In genomic region chr7:123548406-123548805, GRCh38 we compare ENCODE assay signal across 17 cellular contexts. TPM values are rescaled to one million over a fixed set of nuclear protein-coding genes. Genes with fewer than 3 reads are reported as not detected.
DNase-seq lines count a peak whose midpoint lies in the region; ATAC-seq and TF ChIP-seq lines count a peak whose summit lies in the region.
"Had no signal": no experiment of that assay in that cellular context is flagged by ENCODE, and none has a peak within 500 bp of the region (broad histone marks: within the 10 kb centered on the region; RNA-seq: fewer than 3 reads in every experiment).

No MANE protein-coding gene starts in this region.

- H3K9me3 ChIP-seq in CD4-positive, CD25-positive, alpha-beta regulatory T cell (ENCODE audit: control insufficient read depth in 2 of 2, low read length in 2 of 2) = no peaks in the 10 kb centered on the region
- no peaks in the 10 kb centered on the region for H3K9me3 ChIP-seq in thyroid gland

- intact Hi-C loops in thyroid gland (cut with DNase I) = no loop called here

- no peaks in the 10 kb centered on the region for H3K27me3 ChIP-seq in CD4-positive, CD25-positive, alpha-beta regulatory T cell (ENCODE audit: control insufficient read depth, insufficient read depth, low read length)
- no peaks in the 10 kb centered on the region for H3K27me3 ChIP-seq in thyroid gland

- no peak for DNase-seq in CD4-positive, CD25-positive, alpha-beta regulatory T cell
- DNase-seq in EL (peak; percentile 23), chondrocyte (ENCODE audit: low spot score) (no peak), GM19238 (ENCODE audit: insufficient read length, low spot score) (no peak), thyroid gland (no peak)
- DNase-seq: AML-193, Kasumi-1, NCI-H1105, NCI-H1694 treated with DMSO at 0.1 percent for 48 hours, NCI-H526 treated with DMSO at 0.1 percent for 48 hours, Right ventricle myocardium superior had no signal

- no peak overlapping the region for H3K4me3 ChIP-seq in CD4-positive, CD25-positive, alpha-beta regulatory T cell (ENCODE audit: low read depth, low read length)
- H3K4me3 ChIP-seq in thyroid gland (replicated peaks in 1 of 3) = no peak overlapping the region

- peak overlapping the region in 1 of 4 donors; percentile 16 for H3K4me3 Mint-ChIP-seq in CD4-positive, CD25-positive, alpha-beta regulatory T cell
- H3K4me3 Mint-ChIP-seq in activated T-helper 17 cell treated with anti-CD3 and anti-CD28 coated beads, Interleukin-2, amount 50 U/mL, for 72 hours = no peak overlapping the region
- H3K4me3 Mint-ChIP-seq in chondrocyte (ENCODE audit: unreplicated experiment) = no peak overlapping the region
- H3K4me3 Mint-ChIP-seq: CD14-positive monocyte had no signal

- H3K9me3 Mint-ChIP-seq in CD4-positive, CD25-positive, alpha-beta regulatory T cell = no peaks in the 10 kb centered on the region
- H3K9me3 Mint-ChIP-seq in activated T-helper 17 cell treated with anti-CD3 and anti-CD28 coated beads, Interleukin-2, amount 50 U/mL, for 72 hours = no peaks in the 10 kb centered on the region
- no peaks in the 10 kb centered on the region for H3K9me3 Mint-ChIP-seq in chondrocyte (ENCODE audit: low read depth)

- peak overlapping the region in 2 of 3 donors; percentile 11 to 82 for H3K27ac Mint-ChIP-seq in CD4-positive, CD25-positive, alpha-beta regulatory T cell
- H3K27ac Mint-ChIP-seq in activated T-helper 17 cell treated with anti-CD3 and anti-CD28 coated beads, Interleukin-2, amount 50 U/mL, for 72 hours = peak overlapping the region; percentile 2
- peak overlapping the region; percentile 66 for H3K27ac Mint-ChIP-seq in chondrocyte (ENCODE audit: unreplicated experiment)
- H3K27ac Mint-ChIP-seq: CD14-positive monocyte had no signal

- no peak overlapping the region for H3K27ac ChIP-seq in CD4-positive, CD25-positive, alpha-beta regulatory T cell (ENCODE audit: insufficient read depth, low read length, poor library complexity, severe bottlenecking)
- H3K27ac ChIP-seq in thyroid gland = no peak overlapping the region

- peaks cover 3% of the 10 kb centered on the region for H3K4me1 ChIP-seq in CD4-positive, CD25-positive, alpha-beta regulatory T cell (ENCODE audit: control insufficient read depth, insufficient read depth, low read length, poor library complexity, severe bottlenecking)
- H3K4me1 ChIP-seq in thyroid gland = no peaks in the 10 kb centered on the region

- no peak for TF ChIP-seq CTCF in chondrocyte (IDR thresholded peaks at IDR 0.05)
- TF ChIP-seq CTCF in thyroid gland (IDR thresholded peaks at IDR 0.05) = no peak

- no peak for ATAC-seq in CD4-positive, CD25-positive, alpha-beta regulatory T cell (ENCODE audit: low read depth in 2 of 2)
- no peak for ATAC-seq in activated T-helper 17 cell treated with anti-CD3 and anti-CD28 coated beads, Interleukin-2, amount 50 U/mL, for 72 hours (replicated peaks)
- ATAC-seq in GM21447 (IDR thresholded peaks at IDR 0.05; ENCODE audit: unreplicated experiment) (no peak), HG02884 (IDR thresholded peaks at IDR 0.05; ENCODE audit: unreplicated experiment) (no peak)
- ATAC-seq: HepG2 had no signal

- peaks cover 60% of the 10 kb centered on the region for H3K36me3 ChIP-seq in CD4-positive, CD25-positive, alpha-beta regulatory T cell (ENCODE audit: control insufficient read depth, insufficient read depth, low read length)
- H3K36me3 ChIP-seq in thyroid gland = peaks cover 0 to 11% of the 10 kb centered on the region in 2 donors

- 83 to 86% methylated on average over 1 of the region's 1 CpG for WGBS in thyroid gland, 2 donors

- peaks cover 34 to 49% (median 39%) of the 10 kb centered on the region in 4 donors for H3K4me1 Mint-ChIP-seq in CD4-positive, CD25-positive, alpha-beta regulatory T cell
- H3K4me1 Mint-ChIP-seq in activated T-helper 17 cell treated with anti-CD3 and anti-CD28 coated beads, Interleukin-2, amount 50 U/mL, for 72 hours = peaks cover 32% of the 10 kb centered on the region
- peaks cover 6% of the 10 kb centered on the region for H3K4me1 Mint-ChIP-seq in chondrocyte (ENCODE audit: low read depth)

- H3K36me3 Mint-ChIP-seq in CD4-positive, CD25-positive, alpha-beta regulatory T cell = peaks cover 46% of the 10 kb centered on the region
- peaks cover 81% of the 10 kb centered on the region for H3K36me3 Mint-ChIP-seq in activated T-helper 17 cell treated with anti-CD3 and anti-CD28 coated beads, Interleukin-2, amount 50 U/mL, for 72 hours (ENCODE audit: low read depth)
- H3K36me3 Mint-ChIP-seq in chondrocyte (ENCODE audit: low read depth) = peaks cover 11% of the 10 kb centered on the region

- H3K27me3 Mint-ChIP-seq in CD4-positive, CD25-positive, alpha-beta regulatory T cell = no peaks in the 10 kb centered on the region
- H3K27me3 Mint-ChIP-seq in activated T-helper 17 cell treated with anti-CD3 and anti-CD28 coated beads, Interleukin-2, amount 50 U/mL, for 72 hours = no peaks in the 10 kb centered on the region
- no peaks in the 10 kb centered on the region for H3K27me3 Mint-ChIP-seq in chondrocyte (ENCODE audit: low read depth)

- no peak for TF ChIP-seq POLR2A in thyroid gland (IDR thresholded peaks at IDR 0.05)

RNA-seq across cellular contexts. Expression of gene NDUFA5, which starts 9.2 kb away (rescaled TPM):
- total RNA-seq in CD4-positive, CD25-positive, alpha-beta regulatory T cell = 50.3 TPM
- 10 to 100 TPM; 72.8 to 89.0 (median 80.6) TPM for polyA plus RNA-seq in CD4-positive, CD25-positive, alpha-beta regulatory T cell
- 10 to 100 TPM; 50.5 to 54.0 TPM for total RNA-seq in activated T-helper 17 cell treated with anti-CD3 and anti-CD28 coated beads, Interleukin-2, amount 50 U/mL, for 72 hours
- 46.4 to 78.1 TPM (median 52.3 TPM) in 3 replicates for total RNA-seq in chondrocyte
- 100 to 1,000 TPM; 107 to 129 (median 124) TPM for total RNA-seq in thyroid gland

RNA-seq across cellular contexts. Expression of gene IQUB, which starts 14.0 kb away (rescaled TPM):
- total RNA-seq in CD4-positive, CD25-positive, alpha-beta regulatory T cell = not detected
- polyA plus RNA-seq in CD4-positive, CD25-positive, alpha-beta regulatory T cell = under 1 TPM in 1 of 4 donors, not detected in 3; 0.15 TPM
- total RNA-seq in activated T-helper 17 cell treated with anti-CD3 and anti-CD28 coated beads, Interleukin-2, amount 50 U/mL, for 72 hours = under 1 TPM in 1 of 2 donors, not detected in 1; 0.16 TPM
- total RNA-seq in chondrocyte (0.36 to 1.2 TPM (median 0.37 TPM) in 3 replicates), thyroid gland (10 to 100 TPM in 3 of 4 donors, 1 to 10 TPM in 1; 5.4 to 11.7 (median 11.5) TPM)
- polyA plus RNA-seq: CD14-positive monocyte, HepG2 had no signal

RNA-seq across cellular contexts. Expression of gene ASB15, which starts 53.2 kb away (rescaled TPM):
- total RNA-seq in CD4-positive, CD25-positive, alpha-beta regulatory T cell = not detected
- under 1 TPM in 1 of 4 donors, not detected in 3; 0.14 TPM for polyA plus RNA-seq in CD4-positive, CD25-positive, alpha-beta regulatory T cell
- not detected for total RNA-seq in activated T-helper 17 cell treated with anti-CD3 and anti-CD28 coated beads, Interleukin-2, amount 50 U/mL, for 72 hours
- total RNA-seq in chondrocyte = not detected in 3 replicates
- total RNA-seq in thyroid gland = not detected
- total RNA-seq: H1, HepG2 had no signal
- polyA plus RNA-seq: CD14-positive monocyte, H1, HepG2 had no signal

Comparison
In these comparisons a context has a peak if more than half of its experiments do, and no peak if none do; other contexts are left out.
1. H3K27ac Mint-ChIP-seq: peak in every context shown above with its lines; median percentile 66 in chondrocyte; 46 in CD4-positive, CD25-positive, alpha-beta regulatory T cell; 2 in activated T-helper 17 cell treated with anti-CD3 and anti-CD28 coated beads, Interleukin-2, amount 50 U/mL, for 72 hours.